16 cellular contexts compared by ENCODE assay signal in the genomic region with DNA sequence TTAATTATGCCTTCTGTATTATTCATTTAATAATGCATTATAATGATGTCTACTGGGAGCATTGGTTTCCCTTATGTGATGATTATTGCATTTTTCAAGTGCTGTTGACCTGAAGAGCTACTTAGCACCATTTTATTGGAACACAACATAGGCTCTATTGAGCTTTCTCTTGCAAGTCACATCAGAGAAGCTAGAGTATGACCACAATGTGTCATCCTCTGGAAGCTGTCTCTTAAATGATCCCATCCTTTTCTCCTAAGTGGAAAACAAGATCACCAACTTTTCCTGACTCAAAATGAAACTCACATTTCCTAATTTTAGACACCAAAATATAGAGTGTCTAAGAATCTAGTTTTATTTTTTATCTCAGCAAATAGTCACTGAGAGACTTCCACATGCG.
"Had no signal": no experiment of that assay in that cellular context is flagged by ENCODE, and none has a peak within 500 bp of the region (broad histone marks: within the 10 kb centered on the region; RNA-seq: fewer than 3 reads in every experiment).

No MANE protein-coding gene starts in this region.

- H2AFZ ChIP-seq: hepatocyte, neural progenitor cell had no signal

- H3K4me1 ChIP-seq: neural progenitor cell, suprapubic skin, upper lobe of left lung had no signal

- H3K79me2 ChIP-seq: hepatocyte had no signal

- H3K9me3 ChIP-seq: ovary, suprapubic skin, upper lobe of left lung had no signal

- H3K9me3 Mint-ChIP-seq: neural progenitor cell had no signal

- H3K36me3 Mint-ChIP-seq: activated naive CD4-positive, alpha-beta T cell treated with anti-CD3 and anti-CD28 coated beads, Interleukin-2, amount 50 U/mL, for 72 hours; neural progenitor cell had no signal

- DNase-seq: activated CD4-positive, alpha-beta T cell treated with anti-CD3 and anti-CD28 coated beads, Interleukin-2, amount 50 U/mL, for 4 hours; activated CD4-positive, CD25-positive, alpha-beta regulatory T cell treated with anti-CD3 and anti-CD28 coated beads, Interleukin-2, amount 50 U/mL, for 72 hours; activated effector memory CD4-positive, alpha-beta T cell treated with Interleukin-2 at 50 U/mL for 16 hours; activated T-cell treated with anti-CD3 and anti-CD28 coated beads, Interleukin-2, amount 50 U/mL, for 1 hour; amniotic stem cell; midbrain; ovary; stimulated activated CD4-positive, alpha-beta T cell treated with anti-CD3 and anti-CD28 coated beads, Interleukin-4, amount 100 ng/mL, for 1 hour; stimulated activated CD8-positive, alpha-beta memory T cell treated with anti-CD3 and anti-CD28 coated beads, Interleukin-4, amount 100 ng/mL, for 48 hours; stimulated activated naive CD8-positive, alpha-beta T cell treated with anti-CD3 and anti-CD28 coated beads, Interleukin-15, Interleukin-2, amounts not matched to agents 100 U/mL and 50 U/mL, for 24 hours; upper lobe of left lung had no signal

- ATAC-seq: activated naive CD4-positive, alpha-beta T cell treated with anti-CD3 and anti-CD28 coated beads, Interleukin-2, amount 50 U/mL, for 72 hours; stimulated activated naive CD8-positive, alpha-beta T cell treated with anti-CD3 and anti-CD28 coated beads, Interleukin-15, Interleukin-2, amounts not matched to agents 100 U/mL and 50 U/mL, for 24 hours had no signal

- H3K4me3 Mint-ChIP-seq: neural progenitor cell; T-helper 2 cell treated with Interferon-gamma antibody and Interleukin-4, amounts not matched to agents 5 μg/mL and 100 μg/mL, for 36 hours had no signal

- H3K36me3 ChIP-seq: neural progenitor cell, ovary, suprapubic skin, upper lobe of left lung had no signal

- H3K27me3 ChIP-seq: hepatocyte, neural progenitor cell, ovary, suprapubic skin, upper lobe of left lung had no signal

- H3K4me1 Mint-ChIP-seq: neural progenitor cell had no signal

- H3K27ac Mint-ChIP-seq: activated naive CD4-positive, alpha-beta T cell treated with anti-CD3 and anti-CD28 coated beads, Interleukin-2, amount 50 U/mL, for 72 hours; neural progenitor cell; T-helper 2 cell treated with Interferon-gamma antibody and Interleukin-4, amounts not matched to agents 5 μg/mL and 100 μg/mL, for 36 hours had no signal

- H3K9ac ChIP-seq: neural progenitor cell had no signal

- H3K4me2 ChIP-seq: hepatocyte, neural progenitor cell had no signal

- H3K27ac ChIP-seq: hepatocyte, neural progenitor cell, ovary, suprapubic skin, upper lobe of left lung had no signal

- H3K4me3 ChIP-seq: hepatocyte, neural progenitor cell, ovary, suprapubic skin, upper lobe of left lung had no signal
